ENCODE assay signal across 25 cellular contexts in the genomic region with DNA sequence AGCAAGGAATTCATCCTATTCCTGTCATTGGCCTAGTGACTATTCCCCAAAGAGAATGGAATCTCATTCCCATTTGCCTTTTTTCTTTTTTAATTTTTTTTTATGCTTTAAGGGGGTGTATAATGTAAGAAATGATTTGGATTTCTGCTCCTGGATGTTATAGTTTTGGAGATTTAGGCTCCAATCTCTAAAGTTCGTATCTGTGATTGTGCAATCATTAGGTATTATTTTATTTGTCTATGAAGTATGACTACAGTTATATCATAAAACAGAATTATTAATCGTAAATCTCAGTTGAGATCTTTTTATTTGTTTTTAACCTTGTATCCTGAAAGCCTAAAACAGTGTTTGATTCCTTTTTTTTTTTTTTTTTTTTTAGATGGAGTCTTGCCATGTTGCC.
"Had no signal": no experiment of that assay in that cellular context is flagged by ENCODE, and none has a peak within 500 bp of the region (broad histone marks: within the 10 kb centered on the region; RNA-seq: fewer than 3 reads in every experiment).

No MANE protein-coding gene starts in this region.

- DNase-seq: cortex of kidney; effector CD8-positive, alpha-beta T cell; effector memory CD8-positive, alpha-beta T cell; endodermal cell; erythroblast; esophagus squamous epithelium; foreskin fibroblast; foreskin melanocyte; gastrocnemius medialis; glutamatergic neuron; head of caudate nucleus; heart right ventricle; hippocampal formation; left cardiac atrium; left lung; left ventricle myocardium superior; lower lobe of right lung; mesenchymal stem cell; mucosa of descending colon; naive B cell had no signal

- H3K4me3 ChIP-seq: esophagus squamous epithelium, gastrocnemius medialis, heart right ventricle, left lung, lower lobe of right lung, mucosa of descending colon had no signal

- H3K36me3 ChIP-seq: esophagus squamous epithelium, gastrocnemius medialis, heart right ventricle, left lung, lower lobe of right lung had no signal

- H3K9me3 ChIP-seq: esophagus squamous epithelium, gastrocnemius medialis, heart right ventricle, left lung, lower lobe of right lung, mucosa of descending colon had no signal

- H3K27ac ChIP-seq: epithelial cell of prostate, esophagus squamous epithelium, gastrocnemius medialis, heart right ventricle, left lung, lower lobe of right lung had no signal

- H3K4me1 ChIP-seq: gastrocnemius medialis had no signal

- FAIRE-seq: endometrium, islet of Langerhans, keratinocyte had no signal

- H3K27me3 ChIP-seq: esophagus squamous epithelium, gastrocnemius medialis, left lung had no signal

- ATAC-seq: effector memory CD8-positive, alpha-beta T cell; esophagus mucosa; gastrocnemius medialis; heart right ventricle; left cardiac atrium; left lung; left ventricle myocardium superior; lower lobe of right lung; mucosa of descending colon had no signal
